Comparison of ENCODE assay signal across 8 cellular contexts in genomic region chr10:70169661-70170364, GRCh38. TPM values are rescaled to one million over a fixed set of nuclear protein-coding genes. Genes with fewer than 3 reads are reported as not detected.
DNase-seq lines count a peak whose midpoint lies in the region; ATAC-seq and TF ChIP-seq lines count a peak whose summit lies in the region.

No MANE protein-coding gene starts in this region.

- peak overlapping the region; percentile 65 for H3K4me3 ChIP-seq in CD8-positive, alpha-beta T cell (ENCODE audit: low read depth, low read length)
- H3K4me3 ChIP-seq in HAP-1 (peak overlapping the region; percentile 70), Peyer's patch (peak overlapping the region; percentile 61 to 85 (median 76)), endodermal cell (ENCODE audit: low read length) (peak overlapping the region; percentile 96)
- peak overlapping the region; percentile 88 for H3K4me3 ChIP-seq in naive thymus-derived CD4-positive, alpha-beta T cell (ENCODE audit: low read length)

- H3K36me3 Mint-ChIP-seq in CD8-positive, alpha-beta T cell: peaks cover 35% of the 10 kb centered on the region
- H3K36me3 Mint-ChIP-seq in endodermal cell (ENCODE audit: low read depth): peaks cover 13% of the 10 kb centered on the region
- peaks cover 0 to 16% (median 9%) of the 10 kb centered on the region in 5 donors for H3K36me3 Mint-ChIP-seq in naive thymus-derived CD4-positive, alpha-beta T cell

- no peaks in the 10 kb centered on the region for H3K27me3 ChIP-seq in CD8-positive, alpha-beta T cell (ENCODE audit: insufficient read depth, low read length)
- H3K27me3 ChIP-seq in HAP-1 (ENCODE audit: low read depth) (no peaks in the 10 kb centered on the region), Peyer's patch (no peaks in the 10 kb centered on the region), endodermal cell (ENCODE audit: control insufficient read depth, insufficient read depth, low read length, poor library complexity, severe bottlenecking) (no peaks in the 10 kb centered on the region)
- no peaks in the 10 kb centered on the region for H3K27me3 ChIP-seq in naive thymus-derived CD4-positive, alpha-beta T cell (ENCODE audit: control insufficient read depth in 2 of 2, insufficient read depth in 2 of 2, low read length in 2 of 2)

- H3K27ac Mint-ChIP-seq in CD8-positive, alpha-beta T cell: peak overlapping the region; percentile 97
- H3K27ac Mint-ChIP-seq in endodermal cell: peak overlapping the region; percentile 91
- H3K27ac Mint-ChIP-seq in naive thymus-derived CD4-positive, alpha-beta T cell: peak overlapping the region; percentile 83 to 98 (median 96)

- intact Hi-C loops in CD8-positive, alpha-beta T cell (cut with DNase I, micrococcal nuclease): loop anchor here (1.0 to 5.0 kb wide), 4 partner anchors 24 to 234 kb away; partner anchors contain the start of genes EIF4EBP2 (in 2 of the 2), PPA1 (in 2 of the 2) and TYSND1 (in 2 of the 2)
- intact Hi-C loops in naive thymus-derived CD4-positive, alpha-beta T cell (cut with micrococcal nuclease): loop anchor here (1.0 to 5.0 kb wide), 10 partner anchors 8 to 1269 kb away; partner anchors contain the start of genes EIF4EBP2 (in 2 of the 2), LRRC20 (in 2 of the 2), PPA1 (in 2 of the 2) and TYSND1 (in 2 of the 2)

- peak in 1 of 7 experiments; percentile 28 for DNase-seq in CD8-positive, alpha-beta T cell
- no peak for DNase-seq in HAP-1 (ENCODE audit: low spot score in 2 of 2)
- DNase-seq in Peyer's patch: no peak
- DNase-seq in endodermal cell: no peak
- DNase-seq in naive thymus-derived CD4-positive, alpha-beta T cell: peak in 2 of 9 donors; percentile 8 to 30
- no peak for DNase-seq in NCI-H2196 (lab: John Stamatoyannopoulos, UW; ENCODE audit: unreplicated experiment)
- no peak for DNase-seq in NCI-H1930 (lab: John Stamatoyannopoulos, UW)

- no peaks in the 10 kb centered on the region for H3K9me3 ChIP-seq in CD8-positive, alpha-beta T cell (ENCODE audit: low read length)
- H3K9me3 ChIP-seq in HAP-1 (no peaks in the 10 kb centered on the region), Peyer's patch (no peaks in the 10 kb centered on the region), endodermal cell (ENCODE audit: control insufficient read depth, low read length) (no peaks in the 10 kb centered on the region)
- no peaks in the 10 kb centered on the region for H3K9me3 ChIP-seq in naive thymus-derived CD4-positive, alpha-beta T cell (ENCODE audit: control insufficient read depth in 2 of 3, low read length in 3 of 3)

- H3K27me3 Mint-ChIP-seq in CD8-positive, alpha-beta T cell (ENCODE audit: low read depth): no peaks in the 10 kb centered on the region
- no peaks in the 10 kb centered on the region for H3K27me3 Mint-ChIP-seq in endodermal cell (ENCODE audit: insufficient read depth)
- H3K27me3 Mint-ChIP-seq in naive thymus-derived CD4-positive, alpha-beta T cell: no peaks in the 10 kb centered on the region

- H3K36me3 ChIP-seq in CD8-positive, alpha-beta T cell (ENCODE audit: insufficient read depth, low read length): peaks cover 8% of the 10 kb centered on the region
- H3K36me3 ChIP-seq in HAP-1 (replicated peaks): peaks cover 11% of the 10 kb centered on the region
- H3K36me3 ChIP-seq in Peyer's patch: peaks cover 0 to 10% (median 0%) of the 10 kb centered on the region in 3 donors
- H3K36me3 ChIP-seq in endodermal cell (ENCODE audit: control insufficient read depth, insufficient read depth, low read length): peaks cover 18% of the 10 kb centered on the region
- H3K36me3 ChIP-seq in naive thymus-derived CD4-positive, alpha-beta T cell (ENCODE audit: control insufficient read depth in 2 of 3, insufficient read depth in 3 of 3, low read length in 3 of 3): peaks cover 0 to 21% (median 0%) of the 10 kb centered on the region in 3 experiments

- H3K27ac ChIP-seq in CD8-positive, alpha-beta T cell (ENCODE audit: low read depth, low read length): peak overlapping the region; percentile 83
- peak overlapping the region; percentile 87 to 94 (median 90) for H3K27ac ChIP-seq in Peyer's patch
- peak overlapping the region; percentile 87 for H3K27ac ChIP-seq in endodermal cell (ENCODE audit: low read depth, low read length)
- peak overlapping the region; percentile 95 for H3K27ac ChIP-seq in naive thymus-derived CD4-positive, alpha-beta T cell (ENCODE audit: low read depth, low read length)

- TF ChIP-seq POLR2A in Peyer's patch (IDR thresholded peaks at IDR 0.05): no peak

- no peak for TF ChIP-seq CTCF in CD8-positive, alpha-beta T cell (IDR thresholded peaks at IDR 0.05)
- no peak for TF ChIP-seq CTCF in Peyer's patch (IDR thresholded peaks at IDR 0.05)
- TF ChIP-seq CTCF in endodermal cell (conservative IDR thresholded peaks at IDR 0.05): no peak

- CTCF ChIA-PET in CD8-positive, alpha-beta T cell (lab: Charles Lee): interaction anchor here (0.6 to 3.5 kb wide), 8 partner anchors 20 to 195 kb away, joined by 3 to 36 read pairs (median 9); partner anchors contain the start of gene TYSND1
- CTCF ChIA-PET in naive thymus-derived CD4-positive, alpha-beta T cell (lab: Charles Lee): interaction anchor here (0.5 to 2.3 kb wide), 6 partner anchors 23 to 209 kb away, joined by 3 to 21 read pairs (median 4); partner anchors contain the start of genes PPA1 and TYSND1

- peaks cover 57% of the 10 kb centered on the region for H3K4me1 ChIP-seq in CD8-positive, alpha-beta T cell (ENCODE audit: insufficient read depth, low read length)
- H3K4me1 ChIP-seq in HAP-1 (peaks cover 10% of the 10 kb centered on the region), Peyer's patch (peaks cover 3 to 23% (median 6%) of the 10 kb centered on the region in 4 donors), endodermal cell (ENCODE audit: control insufficient read depth, insufficient read depth, low read length) (no peaks in the 10 kb centered on the region)
- peaks cover 48 to 49% of the 10 kb centered on the region in 2 donors for H3K4me1 ChIP-seq in naive thymus-derived CD4-positive, alpha-beta T cell (ENCODE audit: control insufficient read depth in 2 of 2, insufficient read depth in 2 of 2, low read length in 2 of 2)

- H3K4me3 Mint-ChIP-seq in CD8-positive, alpha-beta T cell: peak overlapping the region; percentile 94
- H3K4me3 Mint-ChIP-seq in endodermal cell: peak overlapping the region; percentile 93
- peak overlapping the region; percentile 86 to 97 (median 94) for H3K4me3 Mint-ChIP-seq in naive thymus-derived CD4-positive, alpha-beta T cell

- POLR2A ChIA-PET in CD8-positive, alpha-beta T cell (lab: Charles Lee): interaction anchor here (1.0 to 6.3 kb wide), 13 partner anchors 9 to 234 kb away, joined by 3 to 69 read pairs (median 4); partner anchors contain the start of genes EIF4EBP2, PPA1 and TYSND1
- POLR2A ChIA-PET in naive thymus-derived CD4-positive, alpha-beta T cell (lab: Charles Lee): interaction anchor here (0.6 to 7.7 kb wide), 13 partner anchors 9 to 243 kb away, joined by 3 to 139 read pairs (median 6); partner anchors contain the start of genes EIF4EBP2, PPA1 and TYSND1

- H3K9me3 Mint-ChIP-seq in CD8-positive, alpha-beta T cell: no peaks in the 10 kb centered on the region
- no peaks in the 10 kb centered on the region for H3K9me3 Mint-ChIP-seq in endodermal cell
- peaks cover 0 to 1% (median 0%) of the 10 kb centered on the region in 11 donors for H3K9me3 Mint-ChIP-seq in naive thymus-derived CD4-positive, alpha-beta T cell

- 0% methylated on average over 15 to 38 of the region's 39 CpGs for WGBS in endodermal cell (ENCODE audit: insufficient coverage in 1 of 2, insufficient read length in 1 of 2), 2 experiments

- ATAC-seq in CD8-positive, alpha-beta T cell: peak; percentile 13
- peak; percentile 18 for ATAC-seq in naive thymus-derived CD4-positive, alpha-beta T cell
- no peak for ATAC-seq in GM18861 (IDR thresholded peaks at IDR 0.05; ENCODE audit: unreplicated experiment)

- H3K9ac ChIP-seq in endodermal cell (ENCODE audit: extremely low read depth, low read length, poor library complexity, severe bottlenecking): peak overlapping the region; percentile 89

- in situ Hi-C loops in HAP-1 (cut with MboI; ENCODE audit: low sequenced_read_pairs): no loop called here

- H3K4me1 Mint-ChIP-seq in CD8-positive, alpha-beta T cell (ENCODE audit: low read depth): peaks cover 60% of the 10 kb centered on the region
- H3K4me1 Mint-ChIP-seq in endodermal cell: peaks cover 11% of the 10 kb centered on the region
- H3K4me1 Mint-ChIP-seq in naive thymus-derived CD4-positive, alpha-beta T cell: peaks cover 46 to 70% (median 65%) of the 10 kb centered on the region in 7 donors

RNA-seq across cellular contexts. Expression of gene SAR1A, which starts 0.5 kb away (rescaled TPM):
- total RNA-seq in CD8-positive, alpha-beta T cell: 100 to 1,000 TPM; 196 to 206 TPM
- total RNA-seq in Peyer's patch: 10 to 100 TPM; 30.3 to 52.0 (median 35.1) TPM
- 100 to 1,000 TPM; 118 to 125 TPM for total RNA-seq in endodermal cell
- 71.8 TPM for polyA plus RNA-seq in endodermal cell (2013, experiment 1 of 2)
- polyA plus RNA-seq in endodermal cell (2013, experiment 2 of 2): 67.7 TPM
- 100 to 1,000 TPM in 3 of 5 experiments, 10 to 100 TPM in 2; 81.6 to 124 (median 119) TPM for total RNA-seq in naive thymus-derived CD4-positive, alpha-beta T cell
- polyA plus RNA-seq in naive thymus-derived CD4-positive, alpha-beta T cell: 10 to 100 TPM; 14.2 to 17.8 TPM

RNA-seq across cellular contexts. Expression of gene TYSND1, which starts 23.3 kb away (rescaled TPM):
- 10 to 100 TPM in 1 of 2 experiments, 1 to 10 TPM in 1; 9.6 to 10.3 TPM for total RNA-seq in CD8-positive, alpha-beta T cell
- total RNA-seq in Peyer's patch (10 to 100 TPM; 18.2 to 25.9 (median 21.7) TPM), endodermal cell (10 to 100 TPM; 13.1 to 13.6 TPM)
- polyA plus RNA-seq in endodermal cell (2013, experiment 1 of 2): 6.7 TPM
- polyA plus RNA-seq in endodermal cell (2013, experiment 2 of 2): 6.8 TPM
- total RNA-seq in naive thymus-derived CD4-positive, alpha-beta T cell: 10 to 100 TPM; 13.8 to 35.9 (median 19.5) TPM
- polyA plus RNA-seq in naive thymus-derived CD4-positive, alpha-beta T cell: 10 to 100 TPM; 21.0 to 25.0 TPM

RNA-seq across cellular contexts. Expression of gene AIFM2, which starts 37.2 kb away (rescaled TPM):
- 1 to 10 TPM; 2.6 to 3.6 TPM for total RNA-seq in CD8-positive, alpha-beta T cell
- total RNA-seq in Peyer's patch (10 to 100 TPM; 18.7 to 29.2 (median 23.8) TPM), endodermal cell (1 to 10 TPM; 7.1 to 7.6 TPM)
- 0.85 TPM for polyA plus RNA-seq in endodermal cell (2013, experiment 1 of 2)
- 1.2 TPM for polyA plus RNA-seq in endodermal cell (2013, experiment 2 of 2)
- total RNA-seq in naive thymus-derived CD4-positive, alpha-beta T cell: 1 to 10 TPM; 3.0 to 5.5 (median 3.2) TPM
- polyA plus RNA-seq in naive thymus-derived CD4-positive, alpha-beta T cell: 1 to 10 TPM in 1 of 2 donors, under 1 TPM in 1; 0.91 to 2.9 TPM
